20 cellular contexts compared by ENCODE assay signal in the genomic region with DNA sequence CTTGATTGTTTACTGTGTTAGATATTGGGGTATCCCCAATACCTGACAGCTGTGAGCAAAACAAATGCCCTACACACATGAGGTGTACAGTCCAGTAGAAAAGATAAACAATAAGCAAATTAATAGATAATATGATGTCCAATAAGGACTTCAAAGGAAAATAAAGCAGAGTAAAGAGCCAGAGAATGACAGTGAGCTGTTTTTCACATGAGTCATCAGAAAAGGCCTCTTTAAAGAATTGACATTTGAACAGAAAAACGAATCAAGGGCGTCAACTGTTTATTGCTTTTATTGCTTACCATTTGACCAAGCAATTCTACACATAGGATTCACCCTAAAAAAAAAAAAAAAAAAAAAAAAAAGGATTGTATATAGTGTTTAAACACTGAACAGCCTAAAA.
DNase-seq lines count a peak whose midpoint lies in the region; ATAC-seq and TF ChIP-seq lines count a peak whose summit lies in the region.
"Had no signal": no experiment of that assay in that cellular context is flagged by ENCODE, and none has a peak within 500 bp of the region (broad histone marks: within the 10 kb centered on the region; RNA-seq: fewer than 3 reads in every experiment).

No MANE protein-coding gene starts in this region.

- no peaks in the 10 kb centered on the region for H3K9me3 Mint-ChIP-seq in nephron progenitor cell
- H3K9me3 Mint-ChIP-seq: activated CD4-positive, alpha-beta memory T cell treated with anti-CD3 and anti-CD28 coated beads for 36 hours; activated naive CD4-positive, alpha-beta T cell treated with anti-CD3 and anti-CD28 coated beads, Interleukin-2, amount 50 U/mL, for 24 hours; activated T-cell treated with anti-CD3 and anti-CD28 coated beads, Interleukin-2, amount 50 U/mL, for 24 hours; CD8-positive, alpha-beta memory T cell; stimulated activated naive CD8-positive, alpha-beta T cell treated with anti-CD3 and anti-CD28 coated beads, Interleukin-15, amount 100 ng/mL, for 72 hours had no signal

- peak overlapping the region; percentile 51 for H3K27ac ChIP-seq in muscle layer of colon (ENCODE audit: low read depth, low read length)
- no peak overlapping the region for H3K27ac ChIP-seq in colonic mucosa
- H3K27ac ChIP-seq: body of pancreas had no signal

- H3K27me3 ChIP-seq in muscle layer of colon (ENCODE audit: control insufficient read depth in 1 of 2, insufficient read depth in 2 of 2, low read length in 2 of 2) (no peaks in the 10 kb centered on the region), colonic mucosa (no peaks in the 10 kb centered on the region)
- H3K27me3 ChIP-seq: body of pancreas had no signal

- no peak for ATAC-seq in GM21723 (IDR thresholded peaks at IDR 0.05; ENCODE audit: unreplicated experiment)
- ATAC-seq: body of pancreas; esophagus mucosa; right cardiac atrium; stimulated activated naive CD8-positive, alpha-beta T cell treated with anti-CD3 and anti-CD28 coated beads, Interleukin-15, amount 100 ng/mL, for 72 hours had no signal

- peaks cover 67% of the 10 kb centered on the region for H3K36me3 Mint-ChIP-seq in nephron progenitor cell (ENCODE audit: low read depth)

- DNase-seq in EL, result peak; percentile 53
- peak; percentile 51 for DNase-seq in RPMI7951 (ENCODE audit: low read depth)
- DNase-seq in dermis blood vessel endothelial cell, result peak; percentile 41
- DNase-seq in colonic mucosa, result no peak
- no peak for DNase-seq in GOT3 (lab: John Stamatoyannopoulos, UW)
- DNase-seq in nephron progenitor cell, result no peak
- DNase-seq: activated T-cell treated with anti-CD3 and anti-CD28 coated beads, Interleukin-2, amount 50 U/mL, for 24 hours; DMS79 treated with DMSO at 0.1 percent for 48 hours; midbrain; NCI-H187 treated with DMSO at 0.1 percent for 48 hours; NCI-H446 treated with DMSO at 0.1 percent for 48 hours; stimulated activated naive CD8-positive, alpha-beta T cell treated with anti-CD3 and anti-CD28 coated beads, Interleukin-15, amount 100 ng/mL, for 72 hours had no signal

- H3K4me1 Mint-ChIP-seq in nephron progenitor cell, result peaks cover 6% of the 10 kb centered on the region
- H3K4me1 Mint-ChIP-seq: activated naive CD4-positive, alpha-beta T cell treated with anti-CD3 and anti-CD28 coated beads, Interleukin-2, amount 50 U/mL, for 24 hours; CD8-positive, alpha-beta memory T cell; stimulated activated naive CD8-positive, alpha-beta T cell treated with anti-CD3 and anti-CD28 coated beads, Interleukin-15, amount 100 ng/mL, for 72 hours had no signal

- H3K9me3 ChIP-seq in muscle layer of colon (ENCODE audit: low read length) (no peaks in the 10 kb centered on the region), colonic mucosa (no peaks in the 10 kb centered on the region)
- H3K9me3 ChIP-seq: body of pancreas had no signal

- H3K4me3 Mint-ChIP-seq in nephron progenitor cell, result no peak overlapping the region
- H3K4me3 Mint-ChIP-seq: activated CD4-positive, alpha-beta memory T cell treated with anti-CD3 and anti-CD28 coated beads for 36 hours; activated naive CD4-positive, alpha-beta T cell treated with anti-CD3 and anti-CD28 coated beads, Interleukin-2, amount 50 U/mL, for 24 hours; activated T-cell treated with anti-CD3 and anti-CD28 coated beads, Interleukin-2, amount 50 U/mL, for 24 hours; CD8-positive, alpha-beta memory T cell; stimulated activated naive CD8-positive, alpha-beta T cell treated with anti-CD3 and anti-CD28 coated beads, Interleukin-15, amount 100 ng/mL, for 72 hours had no signal

- H3K9ac ChIP-seq in muscle layer of colon (ENCODE audit: low read length) (no peak overlapping the region), colonic mucosa (ENCODE audit: low read depth in 2 of 2, low read length in 2 of 2) (no peak overlapping the region)

- intact Hi-C loops in colonic mucosa (cut with DNase I), result no loop called here

- H3K4me1 ChIP-seq in muscle layer of colon (ENCODE audit: insufficient read depth, low read length) (peaks cover 33% of the 10 kb centered on the region), colonic mucosa (no peaks in the 10 kb centered on the region)
- H3K4me1 ChIP-seq: body of pancreas had no signal

- no peaks in the 10 kb centered on the region for H3K27me3 Mint-ChIP-seq in nephron progenitor cell (ENCODE audit: low read depth, poor library complexity)
- H3K27me3 Mint-ChIP-seq: activated CD4-positive, alpha-beta memory T cell treated with anti-CD3 and anti-CD28 coated beads for 36 hours; activated naive CD4-positive, alpha-beta T cell treated with anti-CD3 and anti-CD28 coated beads, Interleukin-2, amount 50 U/mL, for 24 hours; activated T-cell treated with anti-CD3 and anti-CD28 coated beads, Interleukin-2, amount 50 U/mL, for 24 hours; CD8-positive, alpha-beta memory T cell; stimulated activated naive CD8-positive, alpha-beta T cell treated with anti-CD3 and anti-CD28 coated beads, Interleukin-15, amount 100 ng/mL, for 72 hours had no signal

- TF ChIP-seq CTCF in colonic mucosa (IDR thresholded peaks at IDR 0.05) (no peak), nephron progenitor cell (IDR thresholded peaks at IDR 0.05) (no peak)

- H3K4me3 ChIP-seq in muscle layer of colon (ENCODE audit: low read depth in 1 of 2, low read length in 2 of 2) (no peak overlapping the region), colonic mucosa (no peak overlapping the region)
- H3K4me3 ChIP-seq: body of pancreas had no signal

- H3K36me3 ChIP-seq in muscle layer of colon (ENCODE audit: insufficient read depth, low read length) (peaks cover 58% of the 10 kb centered on the region), colonic mucosa (peaks cover 13% of the 10 kb centered on the region)

- H3K27ac Mint-ChIP-seq in nephron progenitor cell, result no peak overlapping the region
- H3K27ac Mint-ChIP-seq: activated CD4-positive, alpha-beta memory T cell treated with anti-CD3 and anti-CD28 coated beads for 36 hours; activated naive CD4-positive, alpha-beta T cell treated with anti-CD3 and anti-CD28 coated beads, Interleukin-2, amount 50 U/mL, for 24 hours; activated T-cell treated with anti-CD3 and anti-CD28 coated beads, Interleukin-2, amount 50 U/mL, for 24 hours; CD8-positive, alpha-beta memory T cell; stimulated activated naive CD8-positive, alpha-beta T cell treated with anti-CD3 and anti-CD28 coated beads, Interleukin-15, amount 100 ng/mL, for 72 hours had no signal

Comparison
In these comparisons a context has a peak if more than half of its experiments do, and no peak if none do; other contexts are left out.
1. DNase-seq: peak in EL (single experiment), RPMI7951 (single experiment) and dermis blood vessel endothelial cell (single experiment); none in colonic mucosa (single experiment), GOT3 (single experiment) and nephron progenitor cell (single experiment).